ENCODE assay signal across 15 cellular contexts in the genomic region with DNA sequence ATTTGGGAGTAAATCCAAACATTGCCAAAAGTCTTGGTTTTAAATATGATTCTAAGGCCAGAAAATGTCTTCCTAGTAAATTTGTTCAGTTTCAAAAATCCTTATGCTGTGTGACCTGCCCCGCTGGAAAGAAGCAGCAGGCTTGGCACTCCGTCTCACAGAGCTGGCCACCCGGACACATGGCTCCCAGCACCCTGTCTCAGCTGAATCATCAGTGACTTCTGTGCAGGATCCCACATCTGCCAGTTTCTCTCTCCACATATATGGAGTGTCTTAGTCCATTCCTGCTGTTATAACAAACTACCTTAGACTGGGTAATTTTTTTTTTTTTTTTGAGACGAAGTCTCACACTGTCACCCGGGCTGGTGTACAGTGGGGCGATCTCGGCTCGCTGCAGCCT.
DNase-seq lines count a peak whose midpoint lies in the region; ATAC-seq and TF ChIP-seq lines count a peak whose summit lies in the region.
"Had no signal": no experiment of that assay in that cellular context is flagged by ENCODE, and none has a peak within 500 bp of the region (broad histone marks: within the 10 kb centered on the region; RNA-seq: fewer than 3 reads in every experiment).

No MANE protein-coding gene starts in this region.

- no peaks in the 10 kb centered on the region for H4K20me1 ChIP-seq in osteoblast (ENCODE audit: insufficient read depth, low read length)

- POLR2A ChIA-PET in activated CD4-positive, alpha-beta T cell treated with anti-CD3 and anti-CD28 coated beads, Interleukin-2, amount 10 ng/mL, durations not matched to agents 7 days and 5 days (lab: Charles Lee), result no interaction called here

- no peaks in the 10 kb centered on the region for H3K36me3 Mint-ChIP-seq in T-helper 17 cell (ENCODE audit: low read depth)
- H3K36me3 Mint-ChIP-seq in activated CD4-positive, alpha-beta T cell treated with anti-CD3 and anti-CD28 coated beads, Interleukin-2, amount 10 ng/mL, durations not matched to agents 7 days and 5 days (ENCODE audit: low read depth), result no peaks in the 10 kb centered on the region

- no peak overlapping the region for H3K4me3 Mint-ChIP-seq in T-helper 17 cell
- no peak overlapping the region for H3K4me3 Mint-ChIP-seq in activated CD4-positive, alpha-beta T cell treated with anti-CD3 and anti-CD28 coated beads, Interleukin-2, amount 10 ng/mL, durations not matched to agents 7 days and 5 days
- H3K4me3 Mint-ChIP-seq: CD4-positive, CD25-positive, alpha-beta regulatory T cell; CD8-positive, alpha-beta memory T cell; GM23338 had no signal

- H3K4me1 ChIP-seq in right cardiac atrium (ENCODE audit: control insufficient read depth, insufficient read depth, low read length) (no peaks in the 10 kb centered on the region), osteoblast (ENCODE audit: insufficient read depth, low read length) (no peaks in the 10 kb centered on the region)
- H3K4me1 ChIP-seq: BE2C had no signal

- CTCF ChIA-PET in activated CD4-positive, alpha-beta T cell treated with anti-CD3 and anti-CD28 coated beads, Interleukin-2, amount 10 ng/mL, durations not matched to agents 7 days and 5 days (lab: Charles Lee), result no interaction called here

- WGBS in right cardiac atrium, result 95% methylated on average over 8 of the region's 8 CpGs

- no peaks in the 10 kb centered on the region for H3K27me3 Mint-ChIP-seq in T-helper 17 cell
- H3K27me3 Mint-ChIP-seq in activated CD4-positive, alpha-beta T cell treated with anti-CD3 and anti-CD28 coated beads, Interleukin-2, amount 10 ng/mL, durations not matched to agents 7 days and 5 days, result no peaks in the 10 kb centered on the region
- H3K27me3 Mint-ChIP-seq: CD4-positive, CD25-positive, alpha-beta regulatory T cell had no signal

- no peaks in the 10 kb centered on the region for H3K9me3 Mint-ChIP-seq in activated CD4-positive, alpha-beta T cell treated with anti-CD3 and anti-CD28 coated beads, Interleukin-2, amount 10 ng/mL, durations not matched to agents 7 days and 5 days
- H3K9me3 Mint-ChIP-seq: CD4-positive, CD25-positive, alpha-beta regulatory T cell; CD8-positive, alpha-beta memory T cell; GM23338 had no signal

- no peaks in the 10 kb centered on the region for H3K79me2 ChIP-seq in osteoblast (ENCODE audit: insufficient read depth, low read length)

- H3K27ac Mint-ChIP-seq in T-helper 17 cell, result peak overlapping the region; percentile 32
- no peak overlapping the region for H3K27ac Mint-ChIP-seq in activated CD4-positive, alpha-beta T cell treated with anti-CD3 and anti-CD28 coated beads, Interleukin-2, amount 10 ng/mL, durations not matched to agents 7 days and 5 days
- H3K27ac Mint-ChIP-seq: GM23338 had no signal

- no peaks in the 10 kb centered on the region for H3K27me3 ChIP-seq in right cardiac atrium (ENCODE audit: control insufficient read depth, insufficient read depth)
- H3K27me3 ChIP-seq in osteoblast (ENCODE audit: insufficient read depth, low read length), result no peaks in the 10 kb centered on the region
- H3K27me3 ChIP-seq: BE2C had no signal

- no peak for ATAC-seq in right cardiac atrium
- no peak for ATAC-seq in T-helper 17 cell
- ATAC-seq in GM18868 (IDR thresholded peaks at IDR 0.05; ENCODE audit: unreplicated experiment), result no peak
- ATAC-seq: GM23338 had no signal

- no peak overlapping the region for H3K27ac ChIP-seq in right cardiac atrium (ENCODE audit: low read length)
- no peak overlapping the region for H3K27ac ChIP-seq in osteoblast (ENCODE audit: low read depth, low read length)

- H3K4me3 ChIP-seq in right cardiac atrium (ENCODE audit: low read length), result no peak overlapping the region
- no peak overlapping the region for H3K4me3 ChIP-seq in osteoblast (ENCODE audit: insufficient read depth, low read length)
- H3K4me3 ChIP-seq: GM23338 had no signal

- no peak for TF ChIP-seq CTCF in osteoblast (IDR thresholded peaks at IDR 0.05; ENCODE audit: extremely low read depth, low read depth, low read length)

- no peaks in the 10 kb centered on the region for H3K36me3 ChIP-seq in osteoblast (ENCODE audit: insufficient read depth, low read length)
- H3K36me3 ChIP-seq: BE2C had no signal

- intact Hi-C loops in cardiac septum (cut with DNase I), result loop anchor here (10.0 kb wide), 1 partner anchor 286 kb away; no protein-coding TSS in a partner anchor
- intact Hi-C loops in right cardiac atrium (cut with DNase I), result no loop called here

- no peak overlapping the region for H3K4me2 ChIP-seq in osteoblast (ENCODE audit: insufficient read depth, low read length)
- H3K4me2 ChIP-seq: GM23338 had no signal

- DNase-seq in cardiac septum (ENCODE audit: low spot score) (peak; percentile 35), right cardiac atrium (no peak), T-helper 17 cell (no peak), osteoblast (ENCODE audit: insufficient read length, low spot score, missing footprints) (peak; percentile 60), NCI-H2107 treated with DMSO at 0.1 percent for 48 hours (lab: John Stamatoyannopoulos, UW; ENCODE audit: unreplicated experiment) (no peak)
- DNase-seq in activated CD4-positive, alpha-beta T cell treated with anti-CD3 and anti-CD28 coated beads, Interleukin-2, amount 10 ng/mL, durations not matched to agents 7 days and 5 days, result no peak
- DNase-seq: 8988T; BE2C; C1 segment of cervical spinal cord; CD4-positive, CD25-positive, alpha-beta regulatory T cell; CD8-positive, alpha-beta memory T cell; COR-L47; HCEC 1CT had no signal

- H2AFZ ChIP-seq in osteoblast (ENCODE audit: low read length), result no peak overlapping the region
- H2AFZ ChIP-seq: GM23338 had no signal

- H3K9me3 ChIP-seq in right cardiac atrium (ENCODE audit: control insufficient read depth, low read length) (no peaks in the 10 kb centered on the region), T-helper 17 cell (ENCODE audit: control insufficient read depth, low read length, poor library complexity, severe bottlenecking) (no peaks in the 10 kb centered on the region), osteoblast (ENCODE audit: low read depth, low read length) (no peaks in the 10 kb centered on the region)
- H3K9me3 ChIP-seq: BE2C had no signal

- peaks cover 15% of the 10 kb centered on the region for H3K4me1 Mint-ChIP-seq in T-helper 17 cell
- no peaks in the 10 kb centered on the region for H3K4me1 Mint-ChIP-seq in activated CD4-positive, alpha-beta T cell treated with anti-CD3 and anti-CD28 coated beads, Interleukin-2, amount 10 ng/mL, durations not matched to agents 7 days and 5 days

Comparison
In these comparisons a context has a peak if more than half of its experiments do, and no peak if none do; other contexts are left out.
1. DNase-seq: peak in cardiac septum (single experiment) and osteoblast (single experiment); none in right cardiac atrium (0 of 3), T-helper 17 cell (0 of 3), activated CD4-positive, alpha-beta T cell treated with anti-CD3 and anti-CD28 coated beads, Interleukin-2, amount 10 ng/mL, durations not matched to agents 7 days and 5 days (single experiment) and NCI-H2107 treated with DMSO at 0.1 percent for 48 hours (single experiment).